Comparison of ENCODE assay signal across 18 cellular contexts in the genomic region with DNA sequence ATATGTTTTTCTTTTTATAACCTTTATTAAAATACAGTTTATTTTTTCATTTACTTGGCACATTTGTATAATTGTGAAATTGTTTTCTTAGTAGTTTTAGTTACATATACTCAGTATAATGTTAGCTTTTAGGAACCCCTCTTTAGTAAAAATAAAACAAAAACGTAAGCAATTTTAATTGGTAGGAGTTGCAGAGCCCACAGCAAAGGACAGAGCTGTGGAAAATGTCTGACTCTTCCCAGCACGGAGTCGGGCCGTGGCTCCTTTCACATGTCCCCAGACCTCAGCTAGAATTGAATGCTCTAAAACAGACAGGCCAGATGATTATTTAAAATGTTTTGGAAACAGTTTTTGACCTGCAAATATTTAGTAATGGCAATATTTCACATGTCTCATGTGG. TPM values are rescaled to one million over a fixed set of nuclear protein-coding genes. Genes with fewer than 3 reads are reported as not detected.
DNase-seq lines count a peak whose midpoint lies in the region; ATAC-seq and TF ChIP-seq lines count a peak whose summit lies in the region.
"Had no signal": no experiment of that assay in that cellular context is flagged by ENCODE, and none has a peak within 500 bp of the region (broad histone marks: within the 10 kb centered on the region; RNA-seq: fewer than 3 reads in every experiment).

No MANE protein-coding gene starts in this region.

- H3K27me3 Mint-ChIP-seq in activated T-cell treated with anti-CD3 and anti-CD28 coated beads, Interleukin-2, amount 50 U/mL, for 4 hours (ENCODE audit: low read depth), result no peaks in the 10 kb centered on the region
- no peaks in the 10 kb centered on the region for H3K27me3 Mint-ChIP-seq in activated naive CD8-positive, alpha-beta T cell
- H3K27me3 Mint-ChIP-seq in neural progenitor cell (ENCODE audit: insufficient read depth, low read depth), result peaks cover 2% of the 10 kb centered on the region
- H3K27me3 Mint-ChIP-seq: effector memory CD8-positive, alpha-beta T cell had no signal

- POLR2A ChIA-PET in IMR-90 (lab: Charles Lee; ENCODE audit: unreplicated experiment), result no interaction called here

- H3K9me1 ChIP-seq in IMR-90 (ENCODE audit: insufficient read depth, low read length), result no peaks in the 10 kb centered on the region

- H4K5ac ChIP-seq in IMR-90 (ENCODE audit: low read depth, low read length), result no peak overlapping the region

- H3K36me3 ChIP-seq in IMR-90 (ENCODE audit: control insufficient read depth, insufficient read depth, low read length), result no peaks in the 10 kb centered on the region
- no peaks in the 10 kb centered on the region for H3K36me3 ChIP-seq in neural progenitor cell
- H3K36me3 ChIP-seq: neutrophil had no signal

- no peaks in the 10 kb centered on the region for H4K20me1 ChIP-seq in IMR-90 (ENCODE audit: insufficient read depth, low read length)
- peaks cover 4% of the 10 kb centered on the region for H4K20me1 ChIP-seq in neural progenitor cell (ENCODE audit: low read depth)

- H3K79me2 ChIP-seq in neural progenitor cell (ENCODE audit: low read depth), result no peaks in the 10 kb centered on the region
- H3K79me2 ChIP-seq: hepatocyte had no signal

- H3K9ac ChIP-seq in IMR-90 (ENCODE audit: low read depth, low read length), result no peak overlapping the region
- no peak overlapping the region for H3K9ac ChIP-seq in neural progenitor cell

- no peak for TF ChIP-seq RAD21 in IMR-90 (IDR thresholded peaks at IDR 0.05; ENCODE audit: low read length)

- H3K27ac ChIP-seq in IMR-90 (ENCODE audit: insufficient read depth, low read length), result no peak overlapping the region
- H3K27ac ChIP-seq in neural progenitor cell, result no peak overlapping the region
- H3K27ac ChIP-seq: hepatocyte had no signal

- ATAC-seq in activated T-cell treated with anti-CD3 and anti-CD28 coated beads, Interleukin-2, amount 50 U/mL, for 4 hours, result no peak
- ATAC-seq in IMR-90 (ENCODE audit: low read depth) (no peak), GM19023 (IDR thresholded peaks at IDR 0.05; ENCODE audit: unreplicated experiment) (no peak)
- ATAC-seq: effector memory CD8-positive, alpha-beta T cell had no signal

- TF ChIP-seq CTCF in IMR-90 (conservative IDR thresholded peaks at IDR 0.05; ENCODE audit: low read depth, low read length) (no peak), neural progenitor cell (IDR thresholded peaks at IDR 0.05) (no peak)

- H3K4me2 ChIP-seq in IMR-90 (ENCODE audit: low read depth, low read length) (no peak overlapping the region), neural progenitor cell (no peak overlapping the region)
- H3K4me2 ChIP-seq: hepatocyte had no signal

- H2AFZ ChIP-seq in IMR-90 (replicated peaks; ENCODE audit: low read length, poor library complexity), result no peak overlapping the region
- H2AFZ ChIP-seq in neural progenitor cell (replicated peaks), result no peak overlapping the region
- H2AFZ ChIP-seq: hepatocyte had no signal

- no peak overlapping the region for H4K8ac ChIP-seq in IMR-90 (ENCODE audit: low read depth in 2 of 2, low read length in 2 of 2)

- WGBS in IMR-90 (ENCODE audit: extremely low coverage in 2 of 2, insufficient read length in 1 of 2), 2 experiments, result no CpG with 5 or more reads among the region's 4 CpGs

- no peak overlapping the region for H2AK9ac ChIP-seq in IMR-90 (replicated peaks; ENCODE audit: low read depth, low read length, poor library complexity)

- peak overlapping the region; percentile 99 for H3K27ac Mint-ChIP-seq in activated naive CD8-positive, alpha-beta T cell
- H3K27ac Mint-ChIP-seq in neural progenitor cell, result peak overlapping the region; percentile 3

- H2AK5ac ChIP-seq in IMR-90 (ENCODE audit: low read depth, low read length), result no peak overlapping the region

- H4K91ac ChIP-seq in IMR-90 (ENCODE audit: insufficient read depth, low read depth, low read length), result no peak overlapping the region

- H3K23ac ChIP-seq in IMR-90 (ENCODE audit: low read depth, low read length), result no peak overlapping the region

- TF ChIP-seq POLR2A in IMR-90 (IDR thresholded peaks at IDR 0.05; ENCODE audit: low read depth, low read length), result no peak

- no peak overlapping the region for H2BK5ac ChIP-seq in IMR-90 (ENCODE audit: low read depth, low read length, poor library complexity, severe bottlenecking)

- dilution Hi-C loops in IMR-90 (cut with HindIII; ENCODE audit: low sequenced_read_pairs, unreplicated experiment), result no loop called here

- H3K4me3 Mint-ChIP-seq in activated T-cell treated with anti-CD3 and anti-CD28 coated beads, Interleukin-2, amount 50 U/mL, for 4 hours, result peak overlapping the region; percentile 71
- H3K4me3 Mint-ChIP-seq in activated naive CD8-positive, alpha-beta T cell, result peak overlapping the region; percentile 67
- no peak overlapping the region for H3K4me3 Mint-ChIP-seq in neural progenitor cell

- H2BK15ac ChIP-seq in IMR-90 (ENCODE audit: low read depth, low read length), result no peak overlapping the region

- H3K56ac ChIP-seq in IMR-90 (ENCODE audit: extremely low read depth, insufficient read depth, low read length), result no peak overlapping the region

- H3K14ac ChIP-seq in IMR-90 (replicated peaks; ENCODE audit: low read depth, low read length), result no peak overlapping the region

- H3K27me3 ChIP-seq in IMR-90 (ENCODE audit: control insufficient read depth, insufficient read depth, low read length) (peaks cover 20% of the 10 kb centered on the region), neural progenitor cell (no peaks in the 10 kb centered on the region)
- H3K27me3 ChIP-seq: hepatocyte, neutrophil had no signal

- DNase-seq in activated T-cell treated with anti-CD3 and anti-CD28 coated beads, Interleukin-2, amount 50 U/mL, for 4 hours, result no peak
- DNase-seq in activated T-cell treated with anti-CD3 and anti-CD28 coated beads for 4 hours (no peak), IMR-90 (no peak), neural progenitor cell (ENCODE audit: low spot score) (no peak), H4 (ENCODE audit: low spot score) (no peak), NCI-H1417 treated with DMSO at 0.1 percent for 48 hours (lab: John Stamatoyannopoulos, UW) (no peak)
- DNase-seq: central memory CD4-positive, alpha-beta T cell; effector memory CD8-positive, alpha-beta T cell; kidney; mesenchymal stem cell; NCI-H187 treated with DMSO at 0.1 percent for 48 hours had no signal

- H3K4me1 ChIP-seq in IMR-90 (ENCODE audit: control insufficient read depth, insufficient read depth, low read length) (no peaks in the 10 kb centered on the region), neural progenitor cell (peaks cover 17% of the 10 kb centered on the region)

- no peak overlapping the region for H2BK20ac ChIP-seq in IMR-90 (ENCODE audit: low read depth, low read length)

- H3K4me1 Mint-ChIP-seq in activated T-cell treated with anti-CD3 and anti-CD28 coated beads, Interleukin-2, amount 50 U/mL, for 4 hours (ENCODE audit: low read depth), result peaks cover 70% of the 10 kb centered on the region
- H3K4me1 Mint-ChIP-seq in activated naive CD8-positive, alpha-beta T cell (ENCODE audit: low read depth), result peaks cover 76% of the 10 kb centered on the region
- peaks cover 30% of the 10 kb centered on the region for H3K4me1 Mint-ChIP-seq in neural progenitor cell

- H3K4me3 ChIP-seq in IMR-90 (ENCODE audit: insufficient read depth, low read depth, low read length), result no peak overlapping the region
- H3K4me3 ChIP-seq in neural progenitor cell, result no peak overlapping the region
- H3K4me3 ChIP-seq: hepatocyte had no signal

- H3K79me1 ChIP-seq in IMR-90 (ENCODE audit: low read depth in 1 of 2, low read length in 2 of 2), result no peaks in the 10 kb centered on the region

- H3K4ac ChIP-seq in IMR-90 (ENCODE audit: low read depth, low read length), result no peak overlapping the region

- in situ Hi-C loops in IMR-90 (cut with MboI; ENCODE audit: low sequenced_read_pairs), result no loop called here

- H3K9me3 ChIP-seq in IMR-90 (ENCODE audit: control insufficient read depth, insufficient read depth, low read length) (no peaks in the 10 kb centered on the region), neural progenitor cell (ENCODE audit: low read depth) (no peaks in the 10 kb centered on the region)
- H3K9me3 ChIP-seq: neutrophil had no signal

- no peak overlapping the region for H2BK120ac ChIP-seq in IMR-90 (ENCODE audit: low read depth, low read length)

- intact Hi-C loops in IMR-90 (cut with micrococcal nuclease), result no loop called here

- peaks cover 15% of the 10 kb centered on the region for H3F3A ChIP-seq in neural progenitor cell (ENCODE audit: low read depth)

- H3K18ac ChIP-seq in IMR-90 (ENCODE audit: low read depth, low read length), result no peak overlapping the region

- no peaks in the 10 kb centered on the region for H3K9me3 Mint-ChIP-seq in activated T-cell treated with anti-CD3 and anti-CD28 coated beads, Interleukin-2, amount 50 U/mL, for 4 hours
- H3K9me3 Mint-ChIP-seq in activated naive CD8-positive, alpha-beta T cell (ENCODE audit: low read depth), result no peaks in the 10 kb centered on the region
- peaks cover 25% of the 10 kb centered on the region for H3K9me3 Mint-ChIP-seq in neural progenitor cell
- H3K9me3 Mint-ChIP-seq: effector memory CD8-positive, alpha-beta T cell had no signal

- H3K36me3 Mint-ChIP-seq in activated T-cell treated with anti-CD3 and anti-CD28 coated beads, Interleukin-2, amount 50 U/mL, for 4 hours (ENCODE audit: insufficient read depth), result peaks cover 14% of the 10 kb centered on the region
- H3K36me3 Mint-ChIP-seq in activated naive CD8-positive, alpha-beta T cell, result peaks cover 4% of the 10 kb centered on the region
- H3K36me3 Mint-ChIP-seq in neural progenitor cell, result peaks cover 14% of the 10 kb centered on the region

- CTCF ChIA-PET in IMR-90 (lab: Yijun Ruan, JAX), result no interaction called here

- no TSS peak for BruUV-seq in IMR-90 (replicated peaks; lab: Mats Ljungman, UMichigan)

TF ChIP-seq in IMR-90, 13 proteins besides CTCF, POLR2A, EP300 and RAD21:
- TF ChIP-seq MAZ (IDR thresholded peaks at IDR 0.05; ENCODE audit: borderline replicate concordance, low read depth, low read length) (no peak), MAFK (IDR thresholded peaks at IDR 0.05; ENCODE audit: low read depth, low read length) (peak; percentile 41)

RNA-seq across cellular contexts. Expression of a gene that starts 27.9 kb away (rescaled TPM):
- total RNA-seq in activated T-cell treated with anti-CD3 and anti-CD28 coated beads, Interleukin-2, amount 50 U/mL, for 4 hours, result 10 to 100 TPM in 2 of 3 donors, 1 to 10 TPM in 1; 6.1 to 12.9 (median 11.0) TPM
- not detected in 2 replicates for total RNA-seq in IMR-90 (2012; rRNA removed)
- polyA plus RNA-seq in IMR-90 (2012; rRNA removed), result not detected in 2 replicates
- not detected in 2 replicates for polyA plus RNA-seq in IMR-90 (2012; cell fraction: cytosol; rRNA removed)
- not detected in 2 replicates for polyA plus RNA-seq in IMR-90 (2012; cell fraction: nucleus; rRNA removed; ENCODE audit: low replicate concordance)
- total RNA-seq in neural progenitor cell (ENCODE audit: low replicate concordance), result 0.19 TPM in 1 of 2 replicates, not detected in the other
- 0.14 TPM in 1 of 2 replicates, not detected in the other for total RNA-seq in H4 (2014; rRNA removed; shearing (Covaris generic))
- total RNA-seq: MCF 10A, NCI-H460 had no signal
- polyA plus RNA-seq: AG04450, hepatocyte had no signal
